8 cellular contexts compared by ENCODE assay signal in the genomic region with DNA sequence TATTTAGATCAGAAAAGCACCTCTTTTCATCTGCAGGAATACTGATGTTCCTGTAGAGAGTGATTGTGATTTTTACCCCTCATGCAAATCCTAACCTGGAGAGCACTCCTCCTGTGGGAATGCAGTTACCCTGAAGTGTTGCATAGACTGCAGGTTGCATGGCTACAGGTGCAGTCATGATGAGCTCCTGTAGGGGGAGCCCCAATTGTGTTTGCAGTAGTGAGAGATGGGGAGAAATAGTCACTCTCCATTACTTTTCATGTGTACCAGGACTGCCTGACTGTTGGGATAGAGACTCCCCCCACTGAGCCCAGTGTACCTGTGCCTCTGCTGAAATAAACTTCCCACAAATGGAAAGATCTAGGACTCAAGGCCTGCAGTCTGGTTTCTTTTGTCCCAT.
DNase-seq lines count a peak whose midpoint lies in the region; ATAC-seq, FAIRE-seq and TF ChIP-seq lines count a peak whose summit lies in the region.

No MANE protein-coding gene starts in this region.

- H3K9me3 Mint-ChIP-seq in MCF 10A (ENCODE audit: unreplicated experiment), result no peaks in the 10 kb centered on the region

- FAIRE-seq in RCC 7860 (lab: Jason Lieb, UNC), result no peak

- H3K4me3 Mint-ChIP-seq in MCF 10A (ENCODE audit: unreplicated experiment), result no peak overlapping the region

- no TSS peak for BruUV-seq in MCF 10A (replicated peaks; lab: Mats Ljungman, UMichigan)

- H3K9me3 ChIP-seq in breast epithelium, result no peaks in the 10 kb centered on the region
- H3K9me3 ChIP-seq in adrenal gland (replicated peaks in 1 of 3), result no peaks in the 10 kb centered on the region
- no peaks in the 10 kb centered on the region for H3K9me3 ChIP-seq in right lobe of liver

- no peak overlapping the region for H3K27ac Mint-ChIP-seq in MCF 10A (ENCODE audit: low read depth, unreplicated experiment)

- intact Hi-C loops in MCF 10A (cut with micrococcal nuclease) (loop anchor here (10.0 kb wide), 1 partner anchor 1019 kb away; no protein-coding TSS in a partner anchor), breast epithelium (cut with DNase I; ENCODE audit: low total_unique reads) (no loop called here), adrenal gland (cut with DNase I) (no loop called here), right lobe of liver (cut with DNase I) (no loop called here)

- no peaks in the 10 kb centered on the region for H3K4me1 Mint-ChIP-seq in MCF 10A (ENCODE audit: insufficient read depth, unreplicated experiment)

- ATAC-seq in GM21786 (IDR thresholded peaks at IDR 0.05; ENCODE audit: unreplicated experiment), result peak; percentile 81
- peak; percentile 70 to 78 (median 72) for ATAC-seq in right lobe of liver

- TF ChIP-seq CTCF in MCF 10A (IDR thresholded peaks at IDR 0.05; ENCODE audit: unreplicated experiment) (peak; percentile 59), breast epithelium (IDR thresholded peaks at IDR 0.05) (no peak), adrenal gland (IDR thresholded peaks at IDR 0.05) (peak; percentile 23 to 61 (median 48)), right lobe of liver (IDR thresholded peaks at IDR 0.05) (peak; percentile 35 to 57 (median 44))

- H3K4me1 ChIP-seq in breast epithelium (no peaks in the 10 kb centered on the region), adrenal gland (replicated peaks in 1 of 2) (peaks cover 14% of the 10 kb centered on the region in 2 donors), right lobe of liver (no peaks in the 10 kb centered on the region)

- no peaks in the 10 kb centered on the region for H3K27me3 Mint-ChIP-seq in MCF 10A (ENCODE audit: insufficient read depth, unreplicated experiment)

- H3K36me3 Mint-ChIP-seq in MCF 10A (ENCODE audit: insufficient read depth, unreplicated experiment), result no peaks in the 10 kb centered on the region

- POLR2A ChIA-PET in MCF 10A (lab: Yijun Ruan, JAX), result no interaction called here

- H3K4me3 ChIP-seq in breast epithelium (no peak overlapping the region), adrenal gland (no peak overlapping the region), right lobe of liver (no peak overlapping the region)
- no peak overlapping the region for H3K4me3 ChIP-seq in Jurkat, Clone E6-1 (ENCODE audit: low read length)

- TF ChIP-seq POLR2A in breast epithelium (IDR thresholded peaks at IDR 0.05) (no peak), adrenal gland (IDR thresholded peaks at IDR 0.05) (no peak), right lobe of liver (IDR thresholded peaks at IDR 0.05) (no peak)

- H3K27me3 ChIP-seq in breast epithelium, result no peaks in the 10 kb centered on the region
- no peaks in the 10 kb centered on the region for H3K27me3 ChIP-seq in adrenal gland
- H3K27me3 ChIP-seq in right lobe of liver, result no peaks in the 10 kb centered on the region

- H3K36me3 ChIP-seq in breast epithelium (no peaks in the 10 kb centered on the region), adrenal gland (replicated peaks in 1 of 2) (no peaks in the 10 kb centered on the region), right lobe of liver (no peaks in the 10 kb centered on the region)

- CTCF ChIA-PET in MCF 10A (lab: Yijun Ruan, JAX), result interaction anchor here (0.7 to 5.6 kb wide), 11 partner anchors 12 to 1151 kb away, joined by 3 to 58 read pairs (median 4); partner anchors contain the start of gene TMTC2

- DNase-seq in MCF 10A (ENCODE audit: unreplicated experiment) (peak; percentile 52), breast epithelium (ENCODE audit: low spot score in 2 of 2) (no peak), adrenal gland (peak; percentile 33 to 74 (median 45)), right lobe of liver (peak in 1 of 3 donors; percentile 28), NCI-H1694 treated with DMSO at 0.1 percent for 48 hours (lab: John Stamatoyannopoulos, UW) (no peak), RCC 7860 (ENCODE audit: low spot score) (no peak)
- peak; percentile 34 for DNase-seq in Jurkat, Clone E6-1 (ENCODE audit: low read depth, low spot score)

- H3K27ac ChIP-seq in breast epithelium (no peak overlapping the region), adrenal gland (no peak overlapping the region), right lobe of liver (no peak overlapping the region)

Comparison
In these comparisons a context has a peak if more than half of its experiments do, and no peak if none do; other contexts are left out.
1. DNase-seq: peak in MCF 10A (single experiment), Jurkat, Clone E6-1 (single experiment) and adrenal gland (7 of 7); none in breast epithelium (0 of 2), NCI-H1694 treated with DMSO at 0.1 percent for 48 hours (single experiment) and RCC 7860 (single experiment).
2. CTCF ChIP-seq: peak in MCF 10A (single experiment), adrenal gland (6 of 6) and right lobe of liver (4 of 4); none in breast epithelium (0 of 3).